In the genomic region with DNA sequence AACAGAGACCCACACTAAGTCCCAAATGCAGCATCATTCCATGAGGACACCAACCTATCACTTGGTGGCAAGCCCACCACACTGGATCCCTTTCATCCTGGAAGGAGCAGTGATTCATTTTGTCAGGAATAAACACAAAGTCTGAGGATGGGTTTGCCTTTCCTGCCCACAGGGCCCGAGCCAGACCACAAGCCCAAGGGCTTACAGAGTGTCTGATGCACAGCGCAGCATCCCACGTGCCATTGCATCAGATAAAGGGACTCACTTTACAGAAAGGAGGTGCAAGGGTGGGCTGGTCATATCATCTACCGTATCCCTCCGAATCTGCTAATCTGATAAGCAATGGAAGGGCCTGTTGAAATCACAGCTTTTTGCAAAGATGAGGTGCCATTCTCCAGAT, we compare ENCODE assay signal across 29 cellular contexts.
"Had no signal": no experiment of that assay in that cellular context is flagged by ENCODE, and none has a peak within 500 bp of the region (broad histone marks: within the 10 kb centered on the region; RNA-seq: fewer than 3 reads in every experiment).

No MANE protein-coding gene starts in this region.

- ATAC-seq: naive thymus-derived CD4-positive, alpha-beta T cell; sciatic nerve; stimulated activated naive CD8-positive, alpha-beta T cell treated with anti-CD3 and anti-CD28 coated beads, Interleukin-15, amount 100 ng/mL, for 72 hours; upper lobe of right lung had no signal

- H3K4me3 ChIP-seq: adrenal gland, ovary, skin epidermis, thyroid gland, upper lobe of right lung had no signal

- FAIRE-seq: endothelial cell of umbilical vein, kidney had no signal

- H3K36me3 ChIP-seq: adrenal gland, ovary, thyroid gland, upper lobe of right lung had no signal

- H3K27me3 ChIP-seq: adrenal gland, ovary, thyroid gland had no signal

- H3K4me1 ChIP-seq: adrenal gland, thyroid gland, upper lobe of right lung had no signal

- H3K27ac ChIP-seq: adrenal gland, ovary, skin epidermis, thyroid gland, upper lobe of right lung, VCaP had no signal

- H3K4me3 Mint-ChIP-seq: activated naive CD4-positive, alpha-beta T cell treated with anti-CD3 and anti-CD28 coated beads for 36 hours; activated naive CD8-positive, alpha-beta T cell treated with anti-CD3 and anti-CD28 coated beads for 36 hours; activated T-helper 1 cell treated with anti-CD3 and anti-CD28 coated beads, Interleukin-12 subunit alpha, Interleukin-12 subunit beta, Interleukin-2, Interleukin-4 antibody, amounts not matched to agents 30 ng/mL and 10 ng/mL and 1 ng/mL, durations not matched to agents 14 hours and 24 hours and 36 hours; mesothelial cell of epicardium; naive thymus-derived CD4-positive, alpha-beta T cell; stimulated activated effector memory CD8-positive, alpha-beta T cell treated with anti-CD3 and anti-CD28 coated beads, Interleukin-12 subunit alpha, Interleukin-12 subunit beta, amount 100 ng/mL, for 72 hours; stimulated activated naive CD8-positive, alpha-beta T cell treated with anti-CD3 and anti-CD28 coated beads, Interleukin-15, amount 100 ng/mL, for 72 hours had no signal

- H3K27ac Mint-ChIP-seq: activated naive CD4-positive, alpha-beta T cell treated with anti-CD3 and anti-CD28 coated beads for 36 hours; activated naive CD8-positive, alpha-beta T cell treated with anti-CD3 and anti-CD28 coated beads for 36 hours; activated T-helper 1 cell treated with anti-CD3 and anti-CD28 coated beads, Interleukin-12 subunit alpha, Interleukin-12 subunit beta, Interleukin-2, Interleukin-4 antibody, amounts not matched to agents 30 ng/mL and 10 ng/mL and 1 ng/mL, durations not matched to agents 14 hours and 24 hours and 36 hours; mesothelial cell of epicardium; naive thymus-derived CD4-positive, alpha-beta T cell; progenitor cell of endocrine pancreas; stimulated activated effector memory CD8-positive, alpha-beta T cell treated with anti-CD3 and anti-CD28 coated beads, Interleukin-12 subunit alpha, Interleukin-12 subunit beta, amount 100 ng/mL, for 72 hours; stimulated activated naive CD8-positive, alpha-beta T cell treated with anti-CD3 and anti-CD28 coated beads, Interleukin-15, amount 100 ng/mL, for 72 hours had no signal

- DNase-seq: activated CD4-positive, alpha-beta T cell treated with anti-CD3 and anti-CD28 coated beads for 48 hours; activated CD4-positive, alpha-beta T cell treated with anti-CD3 and anti-CD28 coated beads, Interleukin-2, amount 50 U/mL, for 48 hours; activated CD8-positive, alpha-beta memory T cell treated with anti-CD3 and anti-CD28 coated beads for 24 hours; activated effector memory CD4-positive, alpha-beta T cell treated with anti-CD3 and anti-CD28 coated beads, Interleukin-2, amount 50 U/mL, for 16 hours; activated naive CD4-positive, alpha-beta T cell treated with anti-CD3 and anti-CD28 coated beads for 36 hours; activated naive CD8-positive, alpha-beta T cell treated with anti-CD3 and anti-CD28 coated beads for 36 hours; adrenal gland; caudate nucleus; foreskin fibroblast; head of caudate nucleus; hippocampal formation; kidney; naive thymus-derived CD4-positive, alpha-beta T cell; ovary; retina; stimulated activated CD4-positive, alpha-beta T cell treated with anti-CD3 and anti-CD28 coated beads, Interleukin-12 subunit alpha, Interleukin-12 subunit beta, amount 100 ng/mL, for 4 hours; stimulated activated CD4-positive, alpha-beta T cell treated with anti-CD3 and anti-CD28 coated beads, Interleukin-4, amount 100 ng/mL, for 24 hours; stimulated activated naive CD8-positive, alpha-beta T cell treated with anti-CD3 and anti-CD28 coated beads, Interleukin-15, amount 100 ng/mL, for 72 hours; substantia nigra; thyroid gland; upper lobe of right lung had no signal

- H3K36me3 Mint-ChIP-seq: activated naive CD8-positive, alpha-beta T cell treated with anti-CD3 and anti-CD28 coated beads for 36 hours; mesothelial cell of epicardium; naive thymus-derived CD4-positive, alpha-beta T cell; stimulated activated effector memory CD8-positive, alpha-beta T cell treated with anti-CD3 and anti-CD28 coated beads, Interleukin-12 subunit alpha, Interleukin-12 subunit beta, amount 100 ng/mL, for 72 hours had no signal

- H3K9me3 Mint-ChIP-seq: activated naive CD4-positive, alpha-beta T cell treated with anti-CD3 and anti-CD28 coated beads for 36 hours; activated naive CD8-positive, alpha-beta T cell treated with anti-CD3 and anti-CD28 coated beads for 36 hours; activated T-helper 1 cell treated with anti-CD3 and anti-CD28 coated beads, Interleukin-12 subunit alpha, Interleukin-12 subunit beta, Interleukin-2, Interleukin-4 antibody, amounts not matched to agents 30 ng/mL and 10 ng/mL and 1 ng/mL, durations not matched to agents 14 hours and 24 hours and 36 hours; mesothelial cell of epicardium; naive thymus-derived CD4-positive, alpha-beta T cell; stimulated activated effector memory CD8-positive, alpha-beta T cell treated with anti-CD3 and anti-CD28 coated beads, Interleukin-12 subunit alpha, Interleukin-12 subunit beta, amount 100 ng/mL, for 72 hours; stimulated activated naive CD8-positive, alpha-beta T cell treated with anti-CD3 and anti-CD28 coated beads, Interleukin-15, amount 100 ng/mL, for 72 hours had no signal

- H3K9me3 ChIP-seq: adrenal gland, ovary, thyroid gland, upper lobe of right lung had no signal
